Comparison of ENCODE assay signal across 1 cellular context in the genomic region with DNA sequence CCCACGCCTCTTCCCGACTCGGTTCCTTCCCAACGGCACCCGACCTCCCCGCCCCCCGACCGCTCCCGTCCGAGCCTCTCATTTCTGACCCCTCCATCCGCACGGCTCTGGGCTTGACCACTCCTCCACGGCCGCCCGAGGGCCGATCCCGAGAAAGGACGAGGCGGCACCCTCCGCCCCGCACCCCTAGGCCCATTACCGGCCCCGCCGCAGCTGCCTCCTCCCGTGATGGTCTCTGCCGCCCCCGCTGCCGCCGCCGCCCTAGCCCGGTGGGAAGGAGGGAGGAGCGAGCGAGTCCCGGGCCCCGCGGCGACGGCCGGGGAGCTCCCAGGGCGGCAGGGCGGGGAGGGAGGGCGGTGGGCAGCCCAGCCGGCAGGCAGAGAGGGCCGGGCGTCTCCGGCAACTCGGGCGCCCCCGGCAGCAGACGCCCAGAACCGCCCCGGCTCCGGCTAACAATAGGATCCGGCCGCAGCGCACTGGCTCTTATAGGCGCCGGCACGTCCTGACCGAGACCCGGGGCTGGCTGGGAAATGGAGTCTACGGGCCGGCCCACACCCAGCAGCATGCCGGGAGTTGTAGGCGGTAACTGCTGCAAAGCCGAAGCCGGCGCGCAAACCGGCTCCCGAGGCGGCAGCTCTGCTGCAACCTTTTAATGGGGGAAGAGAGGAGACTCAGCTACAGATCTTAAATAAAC.
A peak's percentile ranks its signal among the peaks of the same experiment; 100 is the strongest.
TF ChIP-seq lines count a peak whose summit lies in the region.

A gene with protein sequence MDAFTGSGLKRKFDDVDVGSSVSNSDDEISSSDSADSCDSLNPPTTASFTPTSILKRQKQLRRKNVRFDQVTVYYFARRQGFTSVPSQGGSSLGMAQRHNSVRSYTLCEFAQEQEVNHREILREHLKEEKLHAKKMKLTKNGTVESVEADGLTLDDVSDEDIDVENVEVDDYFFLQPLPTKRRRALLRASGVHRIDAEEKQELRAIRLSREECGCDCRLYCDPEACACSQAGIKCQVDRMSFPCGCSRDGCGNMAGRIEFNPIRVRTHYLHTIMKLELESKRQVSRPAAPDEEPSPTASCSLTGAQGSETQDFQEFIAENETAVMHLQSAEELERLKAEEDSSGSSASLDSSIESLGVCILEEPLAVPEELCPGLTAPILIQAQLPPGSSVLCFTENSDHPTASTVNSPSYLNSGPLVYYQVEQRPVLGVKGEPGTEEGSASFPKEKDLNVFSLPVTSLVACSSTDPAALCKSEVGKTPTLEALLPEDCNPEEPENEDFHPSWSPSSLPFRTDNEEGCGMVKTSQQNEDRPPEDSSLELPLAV (minus strand): TSS at position 457 of the 694 bp plus-strand sequence. CDS start 7,035 bp downstream, outside the sequence.

TF ChIP-seq in K562, 482 proteins besides CTCF, POLR2A, EP300 and RAD21 (continued from another document and continues in another):
- TF ChIP-seq, protein P1, sequence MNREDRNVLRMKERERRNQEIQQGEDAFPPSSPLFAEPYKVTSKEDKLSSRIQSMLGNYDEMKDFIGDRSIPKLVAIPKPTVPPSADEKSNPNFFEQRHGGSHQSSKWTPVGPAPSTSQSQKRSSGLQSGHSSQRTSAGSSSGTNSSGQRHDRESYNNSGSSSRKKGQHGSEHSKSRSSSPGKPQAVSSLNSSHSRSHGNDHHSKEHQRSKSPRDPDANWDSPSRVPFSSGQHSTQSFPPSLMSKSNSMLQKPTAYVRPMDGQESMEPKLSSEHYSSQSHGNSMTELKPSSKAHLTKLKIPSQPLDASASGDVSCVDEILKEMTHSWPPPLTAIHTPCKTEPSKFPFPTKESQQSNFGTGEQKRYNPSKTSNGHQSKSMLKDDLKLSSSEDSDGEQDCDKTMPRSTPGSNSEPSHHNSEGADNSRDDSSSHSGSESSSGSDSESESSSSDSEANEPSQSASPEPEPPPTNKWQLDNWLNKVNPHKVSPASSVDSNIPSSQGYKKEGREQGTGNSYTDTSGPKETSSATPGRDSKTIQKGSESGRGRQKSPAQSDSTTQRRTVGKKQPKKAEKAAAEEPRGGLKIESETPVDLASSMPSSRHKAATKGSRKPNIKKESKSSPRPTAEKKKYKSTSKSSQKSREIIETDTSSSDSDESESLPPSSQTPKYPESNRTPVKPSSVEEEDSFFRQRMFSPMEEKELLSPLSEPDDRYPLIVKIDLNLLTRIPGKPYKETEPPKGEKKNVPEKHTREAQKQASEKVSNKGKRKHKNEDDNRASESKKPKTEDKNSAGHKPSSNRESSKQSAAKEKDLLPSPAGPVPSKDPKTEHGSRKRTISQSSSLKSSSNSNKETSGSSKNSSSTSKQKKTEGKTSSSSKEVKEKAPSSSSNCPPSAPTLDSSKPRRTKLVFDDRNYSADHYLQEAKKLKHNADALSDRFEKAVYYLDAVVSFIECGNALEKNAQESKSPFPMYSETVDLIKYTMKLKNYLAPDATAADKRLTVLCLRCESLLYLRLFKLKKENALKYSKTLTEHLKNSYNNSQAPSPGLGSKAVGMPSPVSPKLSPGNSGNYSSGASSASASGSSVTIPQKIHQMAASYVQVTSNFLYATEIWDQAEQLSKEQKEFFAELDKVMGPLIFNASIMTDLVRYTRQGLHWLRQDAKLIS (CRISPR knock-in tag; IDR thresholded peaks at IDR 0.05): peak; percentile 48
- TF ChIP-seq FOXK1 (CRISPR knock-in tag; IDR thresholded peaks at IDR 0.05; ENCODE audit: borderline replicate concordance): no peak
- 0 out of 2 replicates have a peak, but pooled peaks have one; percentile 29 for TF ChIP-seq ZC3H11A (IDR thresholded peaks at IDR 0.05; ENCODE audit: low read depth, low read length)
- peak; percentile 29 for TF ChIP-seq RBBP5 (IDR thresholded peaks at IDR 0.05; ENCODE audit: borderline replicate concordance, insufficient read depth, low read length, poor library complexity, severe bottlenecking)
- peak; percentile 89 for TF ChIP-seq TAF1 (IDR thresholded peaks at IDR 0.05; ENCODE audit: control insufficient read depth, extremely low read depth, insufficient read depth, low read length, severe bottlenecking)
- no peak for TF ChIP-seq HEY1 (CRISPR knock-in tag; IDR thresholded peaks at IDR 0.05; ENCODE audit: borderline replicate concordance)
- TF ChIP-seq RCOR1 (IDR thresholded peaks at IDR 0.05; ENCODE audit: borderline replicate concordance in 1 of 2, low read depth in 2 of 2, low read length in 2 of 2): no peak
- no peak for TF ChIP-seq SETDB1 (IDR thresholded peaks at IDR 0.05; ENCODE audit: low read length)
- TF ChIP-seq NR1H2 (CRISPR knock-in tag; IDR thresholded peaks at IDR 0.05): no peak
- no peak; the same call in 1 of the 2 replicates for TF ChIP-seq ZBTB1 (CRISPR knock-in tag; IDR thresholded peaks at IDR 0.05; ENCODE audit: borderline replicate concordance, low read depth)
- TF ChIP-seq, protein P2, sequence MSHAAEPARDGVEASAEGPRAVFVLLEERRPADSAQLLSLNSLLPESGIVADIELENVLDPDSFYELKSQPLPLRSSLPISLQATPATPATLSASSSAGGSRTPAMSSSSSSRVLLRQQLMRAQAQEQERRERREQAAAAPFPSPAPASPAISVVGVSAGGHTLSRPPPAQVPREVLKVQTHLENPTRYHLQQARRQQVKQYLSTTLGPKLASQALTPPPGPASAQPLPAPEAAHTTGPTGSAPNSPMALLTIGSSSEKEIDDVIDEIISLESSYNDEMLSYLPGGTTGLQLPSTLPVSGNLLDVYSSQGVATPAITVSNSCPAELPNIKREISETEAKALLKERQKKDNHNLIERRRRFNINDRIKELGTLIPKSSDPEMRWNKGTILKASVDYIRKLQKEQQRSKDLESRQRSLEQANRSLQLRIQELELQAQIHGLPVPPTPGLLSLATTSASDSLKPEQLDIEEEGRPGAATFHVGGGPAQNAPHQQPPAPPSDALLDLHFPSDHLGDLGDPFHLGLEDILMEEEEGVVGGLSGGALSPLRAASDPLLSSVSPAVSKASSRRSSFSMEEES (CRISPR knock-in tag; IDR thresholded peaks at IDR 0.05): no peak
- TF ChIP-seq GABPB2 (CRISPR knock-in tag; conservative IDR thresholded peaks at IDR 0.05): no peak
- no peak for TF ChIP-seq SMARCB1 (IDR thresholded peaks at IDR 0.05; ENCODE audit: insufficient read length, low read depth)
- 0 out of 2 replicates have a peak, but pooled peaks have one; percentile 14 for TF ChIP-seq TARDBP (IDR thresholded peaks at IDR 0.05)
- no peak for TF ChIP-seq POLR2AphosphoS2 (IDR thresholded peaks at IDR 0.05; ENCODE audit: low read length)
- TF ChIP-seq RNF2 (IDR thresholded peaks at IDR 0.05): peak; percentile 65; the same call in 1 of the 2 replicates
- TF ChIP-seq LARP7 (IDR thresholded peaks at IDR 0.05): 0 out of 2 replicates have a peak, but pooled peaks have one; percentile 0
- no peak for TF ChIP-seq BDP1 (IDR thresholded peaks at IDR 0.05; ENCODE audit: insufficient read depth, insufficient read length)
- TF ChIP-seq, protein P3, sequence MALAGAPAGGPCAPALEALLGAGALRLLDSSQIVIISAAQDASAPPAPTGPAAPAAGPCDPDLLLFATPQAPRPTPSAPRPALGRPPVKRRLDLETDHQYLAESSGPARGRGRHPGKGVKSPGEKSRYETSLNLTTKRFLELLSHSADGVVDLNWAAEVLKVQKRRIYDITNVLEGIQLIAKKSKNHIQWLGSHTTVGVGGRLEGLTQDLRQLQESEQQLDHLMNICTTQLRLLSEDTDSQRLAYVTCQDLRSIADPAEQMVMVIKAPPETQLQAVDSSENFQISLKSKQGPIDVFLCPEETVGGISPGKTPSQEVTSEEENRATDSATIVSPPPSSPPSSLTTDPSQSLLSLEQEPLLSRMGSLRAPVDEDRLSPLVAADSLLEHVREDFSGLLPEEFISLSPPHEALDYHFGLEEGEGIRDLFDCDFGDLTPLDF (CRISPR knock-in tag; IDR thresholded peaks at IDR 0.05): peak; percentile 70
- TF ChIP-seq, protein P4, sequence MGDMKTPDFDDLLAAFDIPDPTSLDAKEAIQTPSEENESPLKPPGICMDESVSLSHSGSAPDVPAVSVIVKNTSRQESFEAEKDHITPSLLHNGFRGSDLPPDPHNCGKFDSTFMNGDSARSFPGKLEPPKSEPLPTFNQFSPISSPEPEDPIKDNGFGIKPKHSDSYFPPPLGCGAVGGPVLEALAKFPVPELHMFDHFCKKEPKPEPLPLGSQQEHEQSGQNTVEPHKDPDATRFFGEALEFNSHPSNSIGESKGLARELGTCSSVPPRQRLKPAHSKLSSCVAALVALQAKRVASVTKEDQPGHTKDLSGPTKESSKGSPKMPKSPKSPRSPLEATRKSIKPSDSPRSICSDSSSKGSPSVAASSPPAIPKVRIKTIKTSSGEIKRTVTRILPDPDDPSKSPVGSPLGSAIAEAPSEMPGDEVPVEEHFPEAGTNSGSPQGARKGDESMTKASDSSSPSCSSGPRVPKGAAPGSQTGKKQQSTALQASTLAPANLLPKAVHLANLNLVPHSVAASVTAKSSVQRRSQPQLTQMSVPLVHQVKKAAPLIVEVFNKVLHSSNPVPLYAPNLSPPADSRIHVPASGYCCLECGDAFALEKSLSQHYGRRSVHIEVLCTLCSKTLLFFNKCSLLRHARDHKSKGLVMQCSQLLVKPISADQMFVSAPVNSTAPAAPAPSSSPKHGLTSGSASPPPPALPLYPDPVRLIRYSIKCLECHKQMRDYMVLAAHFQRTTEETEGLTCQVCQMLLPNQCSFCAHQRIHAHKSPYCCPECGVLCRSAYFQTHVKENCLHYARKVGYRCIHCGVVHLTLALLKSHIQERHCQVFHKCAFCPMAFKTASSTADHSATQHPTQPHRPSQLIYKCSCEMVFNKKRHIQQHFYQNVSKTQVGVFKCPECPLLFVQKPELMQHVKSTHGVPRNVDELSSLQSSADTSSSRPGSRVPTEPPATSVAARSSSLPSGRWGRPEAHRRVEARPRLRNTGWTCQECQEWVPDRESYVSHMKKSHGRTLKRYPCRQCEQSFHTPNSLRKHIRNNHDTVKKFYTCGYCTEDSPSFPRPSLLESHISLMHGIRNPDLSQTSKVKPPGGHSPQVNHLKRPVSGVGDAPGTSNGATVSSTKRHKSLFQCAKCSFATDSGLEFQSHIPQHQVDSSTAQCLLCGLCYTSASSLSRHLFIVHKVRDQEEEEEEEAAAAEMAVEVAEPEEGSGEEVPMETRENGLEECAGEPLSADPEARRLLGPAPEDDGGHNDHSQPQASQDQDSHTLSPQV (IDR thresholded peaks at IDR 0.05): peak; percentile 81
- TF ChIP-seq ZNF165 (CRISPR knock-in tag; IDR thresholded peaks at IDR 0.05; ENCODE audit: borderline replicate concordance): no peak
- no peak for TF ChIP-seq PTBP1 (IDR thresholded peaks at IDR 0.05; ENCODE audit: low read depth, low read length)
- TF ChIP-seq MEIS2 (IDR thresholded peaks at IDR 0.05; ENCODE audit: partially characterized antibody): no peak
- TF ChIP-seq, protein P5, sequence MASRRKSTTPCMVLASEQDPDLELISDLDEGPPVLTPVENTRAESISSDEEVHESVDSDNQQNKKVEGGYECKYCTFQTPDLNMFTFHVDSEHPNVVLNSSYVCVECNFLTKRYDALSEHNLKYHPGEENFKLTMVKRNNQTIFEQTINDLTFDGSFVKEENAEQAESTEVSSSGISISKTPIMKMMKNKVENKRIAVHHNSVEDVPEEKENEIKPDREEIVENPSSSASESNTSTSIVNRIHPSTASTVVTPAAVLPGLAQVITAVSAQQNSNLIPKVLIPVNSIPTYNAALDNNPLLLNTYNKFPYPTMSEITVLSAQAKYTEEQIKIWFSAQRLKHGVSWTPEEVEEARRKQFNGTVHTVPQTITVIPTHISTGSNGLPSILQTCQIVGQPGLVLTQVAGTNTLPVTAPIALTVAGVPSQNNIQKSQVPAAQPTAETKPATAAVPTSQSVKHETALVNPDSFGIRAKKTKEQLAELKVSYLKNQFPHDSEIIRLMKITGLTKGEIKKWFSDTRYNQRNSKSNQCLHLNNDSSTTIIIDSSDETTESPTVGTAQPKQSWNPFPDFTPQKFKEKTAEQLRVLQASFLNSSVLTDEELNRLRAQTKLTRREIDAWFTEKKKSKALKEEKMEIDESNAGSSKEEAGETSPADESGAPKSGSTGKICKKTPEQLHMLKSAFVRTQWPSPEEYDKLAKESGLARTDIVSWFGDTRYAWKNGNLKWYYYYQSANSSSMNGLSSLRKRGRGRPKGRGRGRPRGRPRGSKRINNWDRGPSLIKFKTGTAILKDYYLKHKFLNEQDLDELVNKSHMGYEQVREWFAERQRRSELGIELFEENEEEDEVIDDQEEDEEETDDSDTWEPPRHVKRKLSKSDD (conservative IDR thresholded peaks at IDR 0.05; ENCODE audit: low read length): no peak
- peak; percentile 98 for TF ChIP-seq TBP (optimal IDR thresholded peaks at IDR 0.05; ENCODE audit: low read depth, low read length)
- TF ChIP-seq, protein P6, sequence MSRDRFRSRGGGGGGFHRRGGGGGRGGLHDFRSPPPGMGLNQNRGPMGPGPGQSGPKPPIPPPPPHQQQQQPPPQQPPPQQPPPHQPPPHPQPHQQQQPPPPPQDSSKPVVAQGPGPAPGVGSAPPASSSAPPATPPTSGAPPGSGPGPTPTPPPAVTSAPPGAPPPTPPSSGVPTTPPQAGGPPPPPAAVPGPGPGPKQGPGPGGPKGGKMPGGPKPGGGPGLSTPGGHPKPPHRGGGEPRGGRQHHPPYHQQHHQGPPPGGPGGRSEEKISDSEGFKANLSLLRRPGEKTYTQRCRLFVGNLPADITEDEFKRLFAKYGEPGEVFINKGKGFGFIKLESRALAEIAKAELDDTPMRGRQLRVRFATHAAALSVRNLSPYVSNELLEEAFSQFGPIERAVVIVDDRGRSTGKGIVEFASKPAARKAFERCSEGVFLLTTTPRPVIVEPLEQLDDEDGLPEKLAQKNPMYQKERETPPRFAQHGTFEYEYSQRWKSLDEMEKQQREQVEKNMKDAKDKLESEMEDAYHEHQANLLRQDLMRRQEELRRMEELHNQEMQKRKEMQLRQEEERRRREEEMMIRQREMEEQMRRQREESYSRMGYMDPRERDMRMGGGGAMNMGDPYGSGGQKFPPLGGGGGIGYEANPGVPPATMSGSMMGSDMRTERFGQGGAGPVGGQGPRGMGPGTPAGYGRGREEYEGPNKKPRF (IDR thresholded peaks at IDR 0.05; ENCODE audit: low read depth, low read length): no peak
- no peak for TF ChIP-seq TEAD4 (IDR thresholded peaks at IDR 0.05; ENCODE audit: low read length)
- TF ChIP-seq TEAD4 (CRISPR knock-in tag; IDR thresholded peaks at IDR 0.05; ENCODE audit: borderline replicate concordance): no peak
- TF ChIP-seq, protein P7, sequence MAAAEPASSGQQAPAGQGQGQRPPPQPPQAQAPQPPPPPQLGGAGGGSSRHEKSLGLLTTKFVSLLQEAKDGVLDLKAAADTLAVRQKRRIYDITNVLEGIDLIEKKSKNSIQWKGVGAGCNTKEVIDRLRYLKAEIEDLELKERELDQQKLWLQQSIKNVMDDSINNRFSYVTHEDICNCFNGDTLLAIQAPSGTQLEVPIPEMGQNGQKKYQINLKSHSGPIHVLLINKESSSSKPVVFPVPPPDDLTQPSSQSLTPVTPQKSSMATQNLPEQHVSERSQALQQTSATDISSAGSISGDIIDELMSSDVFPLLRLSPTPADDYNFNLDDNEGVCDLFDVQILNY (CRISPR knock-in tag; IDR thresholded peaks at IDR 0.05): no peak
